Comparison of ENCODE assay signal across 1 cellular context in genomic region chr3:58173670-58174472, GRCh38.
TF ChIP-seq lines count a peak whose summit lies in the region.

No MANE protein-coding gene starts in this region.

TF ChIP-seq in HepG2, 621 proteins besides CTCF, POLR2A, EP300 and RAD21 (continued from another document and continues in another):
- TF ChIP-seq ZNF746 (CRISPR knock-in tag; IDR thresholded peaks at IDR 0.05) (no peak; the same call in 1 of the 2 replicates), HDAC6 (IDR thresholded peaks at IDR 0.05; ENCODE audit: low read depth, low read length) (no peak), IRX3 (CRISPR knock-in tag; IDR thresholded peaks at IDR 0.05; ENCODE audit: borderline replicate concordance, low read depth) (no peak), BCL6 (CRISPR knock-in tag; IDR thresholded peaks at IDR 0.05) (peak; percentile 85), HOXD1 (CRISPR knock-in tag; IDR thresholded peaks at IDR 0.05) (peak; percentile 59; the same call in 1 of the 2 replicates), ZNF230 (CRISPR knock-in tag; IDR thresholded peaks at IDR 0.05) (no peak), ZBTB43 (CRISPR knock-in tag; conservative IDR thresholded peaks at IDR 0.05) (peak; percentile 77; the same call in 1 of the 2 replicates), ZNF281 (CRISPR knock-in tag; IDR thresholded peaks at IDR 0.05; ENCODE audit: borderline replicate concordance) (no peak), HOMEZ (CRISPR knock-in tag; IDR thresholded peaks at IDR 0.05; ENCODE audit: low read depth) (no peak), YY1 (IDR thresholded peaks at IDR 0.05; ENCODE audit: insufficient read depth, insufficient replicate concordance, low read depth, low read length) (no peak), ZNF142 (CRISPR knock-in tag; IDR thresholded peaks at IDR 0.05) (no peak), ZNF510 (CRISPR knock-in tag; IDR thresholded peaks at IDR 0.05; ENCODE audit: low read depth) (no peak), ZNF501 (CRISPR knock-in tag; IDR thresholded peaks at IDR 0.05) (no peak; the same call in 1 of the 2 replicates), SMARCE1 (IDR thresholded peaks at IDR 0.05; ENCODE audit: borderline replicate concordance) (no peak), PAWR (CRISPR knock-in tag; IDR thresholded peaks at IDR 0.05; ENCODE audit: borderline replicate concordance) (no peak), ZNF138 (CRISPR knock-in tag; IDR thresholded peaks at IDR 0.05; ENCODE audit: low read depth) (no peak), ZNF605 (CRISPR knock-in tag; IDR thresholded peaks at IDR 0.05) (peak; percentile 23; the same call in 1 of the 2 replicates)
- TF ChIP-seq, protein P1, sequence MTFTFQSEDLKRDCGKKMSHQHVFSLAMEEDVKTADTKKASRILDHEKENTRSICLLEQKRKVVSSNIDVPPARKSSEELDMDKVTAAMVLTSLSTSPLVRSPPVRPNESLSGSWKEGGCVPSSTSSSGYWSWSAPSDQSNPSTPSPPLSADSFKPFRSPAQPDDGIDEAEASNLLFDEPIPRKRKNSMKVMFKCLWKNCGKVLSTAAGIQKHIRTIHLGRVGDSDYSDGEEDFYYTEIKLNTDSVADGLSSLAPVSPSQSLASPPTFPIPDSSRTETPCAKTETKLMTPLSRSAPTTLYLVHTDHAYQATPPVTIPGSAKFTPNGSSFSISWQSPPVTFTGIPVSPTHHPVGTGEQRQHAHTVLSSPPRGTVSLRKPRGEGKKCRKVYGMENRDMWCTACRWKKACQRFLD (CRISPR knock-in tag; IDR thresholded peaks at IDR 0.05; ENCODE audit: borderline replicate concordance): no peak
- TF ChIP-seq, protein P2, sequence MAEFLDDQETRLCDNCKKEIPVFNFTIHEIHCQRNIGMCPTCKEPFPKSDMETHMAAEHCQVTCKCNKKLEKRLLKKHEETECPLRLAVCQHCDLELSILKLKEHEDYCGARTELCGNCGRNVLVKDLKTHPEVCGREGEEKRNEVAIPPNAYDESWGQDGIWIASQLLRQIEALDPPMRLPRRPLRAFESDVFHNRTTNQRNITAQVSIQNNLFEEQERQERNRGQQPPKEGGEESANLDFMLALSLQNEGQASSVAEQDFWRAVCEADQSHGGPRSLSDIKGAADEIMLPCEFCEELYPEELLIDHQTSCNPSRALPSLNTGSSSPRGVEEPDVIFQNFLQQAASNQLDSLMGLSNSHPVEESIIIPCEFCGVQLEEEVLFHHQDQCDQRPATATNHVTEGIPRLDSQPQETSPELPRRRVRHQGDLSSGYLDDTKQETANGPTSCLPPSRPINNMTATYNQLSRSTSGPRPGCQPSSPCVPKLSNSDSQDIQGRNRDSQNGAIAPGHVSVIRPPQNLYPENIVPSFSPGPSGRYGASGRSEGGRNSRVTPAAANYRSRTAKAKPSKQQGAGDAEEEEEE (CRISPR knock-in tag; IDR thresholded peaks at IDR 0.05; ENCODE audit: borderline replicate concordance): no peak
- TF ChIP-seq, protein P3, sequence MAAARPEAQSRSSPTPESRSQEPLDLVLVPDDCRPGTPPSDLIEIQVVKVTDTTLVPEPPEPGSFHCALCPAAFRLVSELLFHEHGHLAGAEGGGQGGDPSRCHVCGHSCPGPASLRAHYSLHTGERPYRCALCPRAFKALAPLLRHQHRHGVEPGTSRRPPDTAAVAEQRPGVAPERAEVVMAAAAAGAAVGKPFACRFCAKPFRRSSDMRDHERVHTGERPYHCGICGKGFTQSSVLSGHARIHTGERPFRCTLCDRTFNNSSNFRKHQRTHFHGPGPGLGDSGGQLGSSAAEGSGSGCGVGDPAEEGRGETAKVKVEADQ (CRISPR knock-in tag; IDR thresholded peaks at IDR 0.05; ENCODE audit: borderline replicate concordance): peak; percentile 35; the same call in 1 of the 2 replicates
- TF ChIP-seq, protein P4, sequence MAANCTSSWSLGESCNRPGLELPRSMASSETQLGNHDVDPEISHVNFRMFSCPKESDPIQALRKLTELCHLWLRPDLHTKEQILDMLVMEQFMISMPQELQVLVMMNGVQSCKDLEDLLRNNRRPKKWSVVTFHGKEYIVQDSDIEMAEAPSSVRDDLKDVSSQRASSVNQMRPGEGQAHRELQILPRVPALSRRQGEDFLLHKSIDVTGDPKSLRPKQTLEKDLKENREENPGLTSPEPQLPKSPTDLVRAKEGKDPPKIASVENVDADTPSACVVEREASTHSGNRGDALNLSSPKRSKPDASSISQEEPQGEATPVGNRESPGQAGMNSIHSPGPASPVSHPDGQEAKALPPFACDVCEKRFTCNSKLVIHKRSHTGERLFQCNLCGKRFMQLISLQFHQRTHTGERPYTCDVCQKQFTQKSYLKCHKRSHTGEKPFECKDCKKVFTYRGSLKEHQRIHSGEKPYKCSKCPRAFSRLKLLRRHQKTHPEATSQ (CRISPR knock-in tag; IDR thresholded peaks at IDR 0.05; ENCODE audit: borderline replicate concordance): no peak
- TF ChIP-seq, protein P5, sequence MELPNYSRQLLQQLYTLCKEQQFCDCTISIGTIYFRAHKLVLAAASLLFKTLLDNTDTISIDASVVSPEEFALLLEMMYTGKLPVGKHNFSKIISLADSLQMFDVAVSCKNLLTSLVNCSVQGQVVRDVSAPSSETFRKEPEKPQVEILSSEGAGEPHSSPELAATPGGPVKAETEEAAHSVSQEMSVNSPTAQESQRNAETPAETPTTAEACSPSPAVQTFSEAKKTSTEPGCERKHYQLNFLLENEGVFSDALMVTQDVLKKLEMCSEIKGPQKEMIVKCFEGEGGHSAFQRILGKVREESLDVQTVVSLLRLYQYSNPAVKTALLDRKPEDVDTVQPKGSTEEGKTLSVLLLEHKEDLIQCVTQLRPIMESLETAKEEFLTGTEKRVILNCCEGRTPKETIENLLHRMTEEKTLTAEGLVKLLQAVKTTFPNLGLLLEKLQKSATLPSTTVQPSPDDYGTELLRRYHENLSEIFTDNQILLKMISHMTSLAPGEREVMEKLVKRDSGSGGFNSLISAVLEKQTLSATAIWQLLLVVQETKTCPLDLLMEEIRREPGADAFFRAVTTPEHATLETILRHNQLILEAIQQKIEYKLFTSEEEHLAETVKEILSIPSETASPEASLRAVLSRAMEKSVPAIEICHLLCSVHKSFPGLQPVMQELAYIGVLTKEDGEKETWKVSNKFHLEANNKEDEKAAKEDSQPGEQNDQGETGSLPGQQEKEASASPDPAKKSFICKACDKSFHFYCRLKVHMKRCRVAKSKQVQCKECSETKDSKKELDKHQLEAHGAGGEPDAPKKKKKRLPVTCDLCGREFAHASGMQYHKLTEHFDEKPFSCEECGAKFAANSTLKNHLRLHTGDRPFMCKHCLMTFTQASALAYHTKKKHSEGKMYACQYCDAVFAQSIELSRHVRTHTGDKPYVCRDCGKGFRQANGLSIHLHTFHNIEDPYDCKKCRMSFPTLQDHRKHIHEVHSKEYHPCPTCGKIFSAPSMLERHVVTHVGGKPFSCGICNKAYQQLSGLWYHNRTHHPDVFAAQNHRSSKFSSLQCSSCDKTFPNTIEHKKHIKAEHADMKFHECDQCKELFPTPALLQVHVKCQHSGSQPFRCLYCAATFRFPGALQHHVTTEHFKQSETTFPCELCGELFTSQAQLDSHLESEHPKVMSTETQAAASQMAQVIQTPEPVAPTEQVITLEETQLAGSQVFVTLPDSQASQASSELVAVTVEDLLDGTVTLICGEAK (IDR thresholded peaks at IDR 0.05): no peak
- TF ChIP-seq, protein P5 (CRISPR knock-in tag; IDR thresholded peaks at IDR 0.05): no peak
